In the genomic region with DNA sequence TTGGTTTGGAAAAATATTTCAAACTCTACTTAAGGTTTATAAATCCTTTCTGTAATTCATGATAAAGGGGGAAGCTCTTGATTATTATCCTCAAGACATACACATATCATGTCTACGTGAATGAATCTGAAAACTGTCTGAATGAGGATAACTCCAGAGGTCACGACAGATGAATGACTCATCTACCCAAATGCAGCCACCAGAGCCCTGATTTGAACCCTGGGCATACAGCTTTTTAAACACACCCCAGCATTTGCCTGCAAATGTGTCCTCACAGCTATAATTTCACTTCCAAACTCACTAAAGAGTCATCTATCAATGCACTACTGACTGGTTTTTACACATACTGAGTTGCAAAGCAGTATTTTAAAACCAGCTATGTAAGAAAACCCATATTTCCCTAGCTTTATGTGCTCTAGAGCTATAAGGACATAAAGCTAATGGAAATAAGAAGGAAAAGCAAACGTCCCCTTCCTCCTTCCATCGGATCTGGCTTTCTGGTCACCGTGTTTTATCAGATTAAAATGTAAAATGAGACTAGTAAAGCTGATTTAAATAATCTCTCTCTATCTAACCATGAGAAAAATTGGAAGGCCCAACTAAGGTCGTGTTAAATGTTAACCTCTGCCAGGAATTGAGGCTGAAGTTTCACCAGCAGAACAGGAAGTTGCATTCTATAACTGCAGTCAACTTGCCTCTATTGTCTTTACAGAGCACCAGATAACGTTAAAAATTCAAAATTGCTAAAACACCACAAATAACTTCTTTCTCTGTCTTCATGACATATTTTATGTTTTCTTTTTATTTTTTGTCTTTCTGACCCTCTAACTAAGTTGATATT, we compare ENCODE assay signal across 1 cellular context.
TF ChIP-seq lines count a peak whose summit lies in the region.

No MANE protein-coding gene starts in this region.

TF ChIP-seq in HepG2, 621 proteins besides CTCF, POLR2A, EP300 and RAD21 (continued from another document):
- TF ChIP-seq SIX1 (CRISPR knock-in tag; IDR thresholded peaks at IDR 0.05; ENCODE audit: borderline replicate concordance) (no peak), ZNF569 (CRISPR knock-in tag; IDR thresholded peaks at IDR 0.05; ENCODE audit: borderline replicate concordance) (no peak), TMF1 (CRISPR knock-in tag; IDR thresholded peaks at IDR 0.05; ENCODE audit: low read depth) (no peak), RFX1 (IDR thresholded peaks at IDR 0.05) (no peak), TEAD2 (CRISPR knock-in tag; IDR thresholded peaks at IDR 0.05) (no peak), ZNF891 (CRISPR knock-in tag; IDR thresholded peaks at IDR 0.05) (no peak), ZNF530 (CRISPR knock-in tag; IDR thresholded peaks at IDR 0.05; ENCODE audit: low read depth) (no peak), NR2F1 (CRISPR knock-in tag; IDR thresholded peaks at IDR 0.05) (peak in 1 of 2 experiments; percentile 26; a peak in 1 of 4 replicates), CBX1 (IDR thresholded peaks at IDR 0.05; ENCODE audit: low read depth) (no peak), POGZ (CRISPR knock-in tag; IDR thresholded peaks at IDR 0.05) (0 out of 2 replicates have a peak, but pooled peaks have one; percentile 5), ZNF841 (CRISPR knock-in tag; IDR thresholded peaks at IDR 0.05; ENCODE audit: borderline replicate concordance) (no peak), GATAD2A (CRISPR knock-in tag; IDR thresholded peaks at IDR 0.05) (peak; percentile 47), FIP1L1 (IDR thresholded peaks at IDR 0.05; ENCODE audit: borderline replicate concordance, insufficient read depth, low read depth, low read length) (no peak), MAFK (conservative IDR thresholded peaks at IDR 0.05 in 1 of 2, IDR thresholded peaks at IDR 0.05 in 1 of 2; ENCODE audit: low read length in 2 of 2) (no peak), GABPA (IDR thresholded peaks at IDR 0.05; ENCODE audit: low read depth, low read length) (no peak), GABPA (CRISPR knock-in tag; IDR thresholded peaks at IDR 0.05; ENCODE audit: low read depth) (peak; percentile 66), TCF7L2 (IDR thresholded peaks at IDR 0.05; ENCODE audit: low read depth, low read length) (no peak), ZNF20 (CRISPR knock-in tag; IDR thresholded peaks at IDR 0.05) (no peak), ZNF775 (CRISPR knock-in tag; IDR thresholded peaks at IDR 0.05; ENCODE audit: borderline replicate concordance) (no peak), ZNF205 (CRISPR knock-in tag; IDR thresholded peaks at IDR 0.05) (no peak), ZNF652 (CRISPR knock-in tag; IDR thresholded peaks at IDR 0.05; ENCODE audit: borderline replicate concordance, low read depth) (no peak), PHF20 (CRISPR knock-in tag; IDR thresholded peaks at IDR 0.05) (no peak), ZNF121 (CRISPR knock-in tag; IDR thresholded peaks at IDR 0.05) (no peak), SIN3B (IDR thresholded peaks at IDR 0.05; ENCODE audit: low read length) (no peak), ATF1 (CRISPR knock-in tag; IDR thresholded peaks at IDR 0.05) (no peak), PPARG (CRISPR knock-in tag; conservative IDR thresholded peaks at IDR 0.05) (no peak), ZBTB14 (CRISPR knock-in tag; IDR thresholded peaks at IDR 0.05) (no peak), IRF2 (CRISPR knock-in tag; IDR thresholded peaks at IDR 0.05) (no peak), PTBP1 (IDR thresholded peaks at IDR 0.05; ENCODE audit: low read depth, low read length, poor library complexity, severe bottlenecking) (no peak)
- TF ChIP-seq, protein P1, sequence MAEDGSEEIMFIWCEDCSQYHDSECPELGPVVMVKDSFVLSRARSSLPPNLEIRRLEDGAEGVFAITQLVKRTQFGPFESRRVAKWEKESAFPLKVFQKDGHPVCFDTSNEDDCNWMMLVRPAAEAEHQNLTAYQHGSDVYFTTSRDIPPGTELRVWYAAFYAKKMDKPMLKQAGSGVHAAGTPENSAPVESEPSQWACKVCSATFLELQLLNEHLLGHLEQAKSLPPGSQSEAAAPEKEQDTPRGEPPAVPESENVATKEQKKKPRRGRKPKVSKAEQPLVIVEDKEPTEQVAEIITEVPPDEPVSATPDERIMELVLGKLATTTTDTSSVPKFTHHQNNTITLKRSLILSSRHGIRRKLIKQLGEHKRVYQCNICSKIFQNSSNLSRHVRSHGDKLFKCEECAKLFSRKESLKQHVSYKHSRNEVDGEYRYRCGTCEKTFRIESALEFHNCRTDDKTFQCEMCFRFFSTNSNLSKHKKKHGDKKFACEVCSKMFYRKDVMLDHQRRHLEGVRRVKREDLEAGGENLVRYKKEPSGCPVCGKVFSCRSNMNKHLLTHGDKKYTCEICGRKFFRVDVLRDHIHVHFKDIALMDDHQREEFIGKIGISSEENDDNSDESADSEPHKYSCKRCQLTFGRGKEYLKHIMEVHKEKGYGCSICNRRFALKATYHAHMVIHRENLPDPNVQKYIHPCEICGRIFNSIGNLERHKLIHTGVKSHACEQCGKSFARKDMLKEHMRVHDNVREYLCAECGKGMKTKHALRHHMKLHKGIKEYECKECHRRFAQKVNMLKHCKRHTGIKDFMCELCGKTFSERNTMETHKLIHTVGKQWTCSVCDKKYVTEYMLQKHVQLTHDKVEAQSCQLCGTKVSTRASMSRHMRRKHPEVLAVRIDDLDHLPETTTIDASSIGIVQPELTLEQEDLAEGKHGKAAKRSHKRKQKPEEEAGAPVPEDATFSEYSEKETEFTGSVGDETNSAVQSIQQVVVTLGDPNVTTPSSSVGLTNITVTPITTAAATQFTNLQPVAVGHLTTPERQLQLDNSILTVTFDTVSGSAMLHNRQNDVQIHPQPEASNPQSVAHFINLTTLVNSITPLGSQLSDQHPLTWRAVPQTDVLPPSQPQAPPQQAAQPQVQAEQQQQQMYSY (CRISPR knock-in tag; IDR thresholded peaks at IDR 0.05): no peak
- TF ChIP-seq, protein P2, sequence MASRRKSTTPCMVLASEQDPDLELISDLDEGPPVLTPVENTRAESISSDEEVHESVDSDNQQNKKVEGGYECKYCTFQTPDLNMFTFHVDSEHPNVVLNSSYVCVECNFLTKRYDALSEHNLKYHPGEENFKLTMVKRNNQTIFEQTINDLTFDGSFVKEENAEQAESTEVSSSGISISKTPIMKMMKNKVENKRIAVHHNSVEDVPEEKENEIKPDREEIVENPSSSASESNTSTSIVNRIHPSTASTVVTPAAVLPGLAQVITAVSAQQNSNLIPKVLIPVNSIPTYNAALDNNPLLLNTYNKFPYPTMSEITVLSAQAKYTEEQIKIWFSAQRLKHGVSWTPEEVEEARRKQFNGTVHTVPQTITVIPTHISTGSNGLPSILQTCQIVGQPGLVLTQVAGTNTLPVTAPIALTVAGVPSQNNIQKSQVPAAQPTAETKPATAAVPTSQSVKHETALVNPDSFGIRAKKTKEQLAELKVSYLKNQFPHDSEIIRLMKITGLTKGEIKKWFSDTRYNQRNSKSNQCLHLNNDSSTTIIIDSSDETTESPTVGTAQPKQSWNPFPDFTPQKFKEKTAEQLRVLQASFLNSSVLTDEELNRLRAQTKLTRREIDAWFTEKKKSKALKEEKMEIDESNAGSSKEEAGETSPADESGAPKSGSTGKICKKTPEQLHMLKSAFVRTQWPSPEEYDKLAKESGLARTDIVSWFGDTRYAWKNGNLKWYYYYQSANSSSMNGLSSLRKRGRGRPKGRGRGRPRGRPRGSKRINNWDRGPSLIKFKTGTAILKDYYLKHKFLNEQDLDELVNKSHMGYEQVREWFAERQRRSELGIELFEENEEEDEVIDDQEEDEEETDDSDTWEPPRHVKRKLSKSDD (CRISPR knock-in tag; IDR thresholded peaks at IDR 0.05; ENCODE audit: low read depth): no peak
- TF ChIP-seq, protein P3, sequence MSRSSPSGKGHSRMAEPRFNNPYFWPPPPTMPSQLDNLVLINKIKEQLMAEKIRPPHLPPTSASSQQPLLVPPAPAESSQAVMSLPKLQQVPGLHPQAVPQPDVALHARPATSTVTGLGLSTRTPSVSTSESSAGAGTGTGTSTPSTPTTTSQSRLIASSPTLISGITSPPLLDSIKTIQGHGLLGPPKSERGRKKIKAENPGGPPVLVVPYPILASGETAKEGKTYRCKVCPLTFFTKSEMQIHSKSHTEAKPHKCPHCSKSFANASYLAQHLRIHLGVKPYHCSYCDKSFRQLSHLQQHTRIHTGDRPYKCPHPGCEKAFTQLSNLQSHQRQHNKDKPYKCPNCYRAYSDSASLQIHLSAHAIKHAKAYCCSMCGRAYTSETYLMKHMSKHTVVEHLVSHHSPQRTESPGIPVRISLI (CRISPR knock-in tag; IDR thresholded peaks at IDR 0.05; ENCODE audit: borderline replicate concordance): no peak
- TF ChIP-seq, protein P4, sequence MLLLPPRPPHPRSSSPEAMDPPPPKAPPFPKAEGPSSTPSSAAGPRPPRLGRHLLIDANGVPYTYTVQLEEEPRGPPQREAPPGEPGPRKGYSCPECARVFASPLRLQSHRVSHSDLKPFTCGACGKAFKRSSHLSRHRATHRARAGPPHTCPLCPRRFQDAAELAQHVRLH (CRISPR knock-in tag; IDR thresholded peaks at IDR 0.05; ENCODE audit: borderline replicate concordance, low read depth): no peak
- TF ChIP-seq, protein P5, sequence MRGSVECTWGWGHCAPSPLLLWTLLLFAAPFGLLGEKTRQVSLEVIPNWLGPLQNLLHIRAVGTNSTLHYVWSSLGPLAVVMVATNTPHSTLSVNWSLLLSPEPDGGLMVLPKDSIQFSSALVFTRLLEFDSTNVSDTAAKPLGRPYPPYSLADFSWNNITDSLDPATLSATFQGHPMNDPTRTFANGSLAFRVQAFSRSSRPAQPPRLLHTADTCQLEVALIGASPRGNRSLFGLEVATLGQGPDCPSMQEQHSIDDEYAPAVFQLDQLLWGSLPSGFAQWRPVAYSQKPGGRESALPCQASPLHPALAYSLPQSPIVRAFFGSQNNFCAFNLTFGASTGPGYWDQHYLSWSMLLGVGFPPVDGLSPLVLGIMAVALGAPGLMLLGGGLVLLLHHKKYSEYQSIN (CRISPR knock-in tag; IDR thresholded peaks at IDR 0.05; ENCODE audit: borderline replicate concordance): no peak
- TF ChIP-seq, protein P6, sequence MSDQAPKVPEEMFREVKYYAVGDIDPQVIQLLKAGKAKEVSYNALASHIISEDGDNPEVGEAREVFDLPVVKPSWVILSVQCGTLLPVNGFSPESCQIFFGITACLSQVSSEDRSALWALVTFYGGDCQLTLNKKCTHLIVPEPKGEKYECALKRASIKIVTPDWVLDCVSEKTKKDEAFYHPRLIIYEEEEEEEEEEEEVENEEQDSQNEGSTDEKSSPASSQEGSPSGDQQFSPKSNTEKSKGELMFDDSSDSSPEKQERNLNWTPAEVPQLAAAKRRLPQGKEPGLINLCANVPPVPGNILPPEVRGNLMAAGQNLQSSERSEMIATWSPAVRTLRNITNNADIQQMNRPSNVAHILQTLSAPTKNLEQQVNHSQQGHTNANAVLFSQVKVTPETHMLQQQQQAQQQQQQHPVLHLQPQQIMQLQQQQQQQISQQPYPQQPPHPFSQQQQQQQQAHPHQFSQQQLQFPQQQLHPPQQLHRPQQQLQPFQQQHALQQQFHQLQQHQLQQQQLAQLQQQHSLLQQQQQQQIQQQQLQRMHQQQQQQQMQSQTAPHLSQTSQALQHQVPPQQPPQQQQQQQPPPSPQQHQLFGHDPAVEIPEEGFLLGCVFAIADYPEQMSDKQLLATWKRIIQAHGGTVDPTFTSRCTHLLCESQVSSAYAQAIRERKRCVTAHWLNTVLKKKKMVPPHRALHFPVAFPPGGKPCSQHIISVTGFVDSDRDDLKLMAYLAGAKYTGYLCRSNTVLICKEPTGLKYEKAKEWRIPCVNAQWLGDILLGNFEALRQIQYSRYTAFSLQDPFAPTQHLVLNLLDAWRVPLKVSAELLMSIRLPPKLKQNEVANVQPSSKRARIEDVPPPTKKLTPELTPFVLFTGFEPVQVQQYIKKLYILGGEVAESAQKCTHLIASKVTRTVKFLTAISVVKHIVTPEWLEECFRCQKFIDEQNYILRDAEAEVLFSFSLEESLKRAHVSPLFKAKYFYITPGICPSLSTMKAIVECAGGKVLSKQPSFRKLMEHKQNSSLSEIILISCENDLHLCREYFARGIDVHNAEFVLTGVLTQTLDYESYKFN (CRISPR knock-in tag; conservative IDR thresholded peaks at IDR 0.05): peak; percentile 65
